In the genomic region with DNA sequence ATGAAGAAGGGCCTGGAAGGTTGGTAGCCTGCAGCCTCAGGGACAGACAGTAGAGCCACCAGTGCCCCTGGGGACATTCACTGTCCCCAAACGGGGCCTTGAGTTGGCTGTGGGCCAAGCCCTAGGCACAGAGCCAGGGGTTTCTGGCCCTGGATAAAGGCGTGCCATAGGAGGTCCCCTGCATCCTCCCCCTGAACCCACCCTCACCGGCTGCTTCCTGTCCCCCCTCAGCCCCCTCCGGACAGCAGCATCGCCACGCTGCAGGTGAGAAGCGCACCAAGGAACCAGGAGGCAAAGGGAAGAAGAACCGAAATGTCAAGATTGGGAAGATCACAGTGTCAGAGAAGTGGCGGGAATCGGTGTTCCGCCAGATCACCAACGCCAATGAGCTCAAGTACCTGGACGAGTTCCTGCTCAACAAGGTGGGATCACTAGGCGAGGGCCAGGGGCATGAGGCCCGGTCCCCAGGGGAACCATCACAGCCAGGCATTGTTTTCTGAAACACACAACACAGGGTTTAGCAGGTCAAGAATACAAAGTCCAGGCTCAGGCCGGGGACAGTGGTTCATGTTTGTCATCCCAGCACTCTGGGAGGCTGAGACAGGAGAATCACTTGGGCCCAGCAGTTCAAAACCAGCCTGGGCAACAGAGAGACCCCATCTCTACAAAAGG, we compare ENCODE assay signal across 25 cellular contexts.
"Had no signal": no experiment of that assay in that cellular context is flagged by ENCODE, and none has a peak within 500 bp of the region (broad histone marks: within the 10 kb centered on the region; RNA-seq: fewer than 3 reads in every experiment).

No MANE protein-coding gene starts in this region.

- H3K27ac Mint-ChIP-seq: activated naive CD4-positive, alpha-beta T cell treated with anti-CD3 and anti-CD28 coated beads for 36 hours; activated T-helper 1 cell treated with anti-CD3 and anti-CD28 coated beads, Interleukin-12 subunit alpha, Interleukin-12 subunit beta, Interleukin-2, Interleukin-4 antibody, amounts not matched to agents 30 ng/mL and 10 ng/mL and 1 ng/mL, durations not matched to agents 14 hours and 24 hours and 36 hours; neural progenitor cell; stimulated activated memory B cell treated with anti-CD40 and anti-IgM and Interleukin-4, amounts not matched to agents 10 μg/mL and 1 μg/mL and 100 μg/mL, for 72 hours had no signal

- H3K27ac ChIP-seq: brain microvascular endothelial cell, esophagus muscularis mucosa, foreskin keratinocyte, heart left ventricle, lower lobe of right lung, neural progenitor cell, right atrium auricular region, stomach, thyroid gland had no signal

- H3K27me3 Mint-ChIP-seq: naive thymus-derived CD8-positive, alpha-beta T cell; stimulated activated memory B cell treated with anti-CD40 and anti-IgM and Interleukin-4, amounts not matched to agents 10 μg/mL and 1 μg/mL and 100 μg/mL, for 72 hours had no signal

- ATAC-seq: foreskin keratinocyte; heart left ventricle; left colon; lower lobe of right lung; naive thymus-derived CD8-positive, alpha-beta T cell; stimulated activated memory B cell treated with anti-CD40 and anti-IgM and Interleukin-4, amounts not matched to agents 10 μg/mL and 1 μg/mL and 100 μg/mL, for 72 hours had no signal

- H3K4me3 ChIP-seq: esophagus muscularis mucosa, heart left ventricle, lower lobe of right lung, neural progenitor cell, right atrium auricular region, stomach, thyroid gland had no signal

- H3K9me3 Mint-ChIP-seq: activated naive CD4-positive, alpha-beta T cell treated with anti-CD3 and anti-CD28 coated beads for 36 hours; activated T-helper 1 cell treated with anti-CD3 and anti-CD28 coated beads, Interleukin-12 subunit alpha, Interleukin-12 subunit beta, Interleukin-2, Interleukin-4 antibody, amounts not matched to agents 30 ng/mL and 10 ng/mL and 1 ng/mL, durations not matched to agents 14 hours and 24 hours and 36 hours; immature natural killer cell; naive thymus-derived CD8-positive, alpha-beta T cell; neural progenitor cell; stimulated activated memory B cell treated with anti-CD40 and anti-IgM and Interleukin-4, amounts not matched to agents 10 μg/mL and 1 μg/mL and 100 μg/mL, for 72 hours had no signal

- H3K27me3 ChIP-seq: brain microvascular endothelial cell, esophagus muscularis mucosa, foreskin keratinocyte, heart left ventricle, neural progenitor cell, right atrium auricular region, stomach, thyroid gland had no signal

- H3K4me3 Mint-ChIP-seq: activated naive CD4-positive, alpha-beta T cell treated with anti-CD3 and anti-CD28 coated beads for 36 hours; activated T-helper 1 cell treated with anti-CD3 and anti-CD28 coated beads, Interleukin-12 subunit alpha, Interleukin-12 subunit beta, Interleukin-2, Interleukin-4 antibody, amounts not matched to agents 30 ng/mL and 10 ng/mL and 1 ng/mL, durations not matched to agents 14 hours and 24 hours and 36 hours; immature natural killer cell; naive thymus-derived CD8-positive, alpha-beta T cell; neural progenitor cell; stimulated activated memory B cell treated with anti-CD40 and anti-IgM and Interleukin-4, amounts not matched to agents 10 μg/mL and 1 μg/mL and 100 μg/mL, for 72 hours had no signal

- DNase-seq: activated effector memory CD4-positive, alpha-beta T cell treated with anti-CD3 and anti-CD28 coated beads, Interleukin-2, amount 50 U/mL, for 16 hours; activated naive CD4-positive, alpha-beta T cell treated with anti-CD3 and anti-CD28 coated beads for 36 hours; amniotic stem cell; brain microvascular endothelial cell; cortex of kidney; foreskin keratinocyte; heart left ventricle; hypothalamus; immature natural killer cell; kidney; left colon; lower lobe of right lung; mesenchymal stem cell; naive thymus-derived CD8-positive, alpha-beta T cell; occipital lobe; stimulated activated CD4-positive, alpha-beta T cell treated with anti-CD3 and anti-CD28 coated beads, Interleukin-12 subunit alpha, Interleukin-12 subunit beta, amount 100 ng/mL, for 4 hours; stimulated activated CD4-positive, alpha-beta T cell treated with anti-CD3 and anti-CD28 coated beads, Interleukin-4, amount 100 ng/mL, for 24 hours; stomach; T-helper 2 cell; thyroid gland had no signal

- H3K36me3 ChIP-seq: neural progenitor cell had no signal

- H3K4me1 Mint-ChIP-seq: neural progenitor cell had no signal

- H3K9me3 ChIP-seq: esophagus muscularis mucosa, heart left ventricle, lower lobe of right lung, right atrium auricular region, stomach, thyroid gland had no signal

- H3K4me1 ChIP-seq: esophagus muscularis mucosa, foreskin keratinocyte, heart left ventricle, lower lobe of right lung, neural progenitor cell, right atrium auricular region, stomach, thyroid gland had no signal
